25 cellular contexts compared by ENCODE assay signal in genomic region chr7:6090738-6091505, GRCh38. TPM values are rescaled to one million over a fixed set of nuclear protein-coding genes. Genes with fewer than 3 reads are reported as not detected.
"Had no signal": no experiment of that assay in that cellular context is flagged by ENCODE, and none has a peak within 500 bp of the region (broad histone marks: within the 10 kb centered on the region; RNA-seq: fewer than 3 reads in every experiment).

No MANE protein-coding gene starts in this region.

- H3K4me3 ChIP-seq: gastrocnemius medialis, lower lobe of right lung, prostate gland, right atrium auricular region, sigmoid colon, testis, tibial artery had no signal

- H3K9me3 ChIP-seq: gastrocnemius medialis, lower lobe of right lung, prostate gland, right atrium auricular region, sigmoid colon, testis, tibial artery had no signal

- H3K27ac ChIP-seq: gastrocnemius medialis, lower lobe of right lung, prostate gland, right atrium auricular region, sigmoid colon, testis, tibial artery had no signal

- FAIRE-seq: keratinocyte had no signal

- H3K36me3 ChIP-seq: gastrocnemius medialis, lower lobe of right lung, prostate gland, right atrium auricular region, sigmoid colon, tibial artery had no signal

- DNase-seq: cortex of kidney; effector CD4-positive, alpha-beta T cell; foreskin fibroblast; gastrocnemius medialis; head of caudate nucleus; left ventricle myocardium superior; lower lobe of right lung; naive thymus-derived CD8-positive, alpha-beta T cell; nephron progenitor cell; nucleus accumbens; sigmoid colon; stimulated activated CD4-positive, alpha-beta T cell treated with anti-CD3 and anti-CD28 coated beads, Interleukin-4, amount 100 ng/mL, for 4 hours; stimulated activated naive CD8-positive, alpha-beta T cell treated with anti-CD3 and anti-CD28 coated beads, Interleukin-15, Interleukin-2, amounts not matched to agents 100 U/mL and 50 U/mL, for 24 hours; substantia nigra; testis; tibial artery had no signal

- ATAC-seq: esophagus mucosa; gastrocnemius medialis; left ventricle myocardium superior; lower lobe of right lung; naive thymus-derived CD8-positive, alpha-beta T cell; stimulated activated memory B cell treated with anti-CD40 and anti-IgM and Interleukin-4, amounts not matched to agents 10 μg/mL and 1 μg/mL and 100 μg/mL, for 72 hours; stimulated activated naive CD8-positive, alpha-beta T cell treated with anti-CD3 and anti-CD28 coated beads, Interleukin-15, Interleukin-2, amounts not matched to agents 100 U/mL and 50 U/mL, for 24 hours had no signal

- H3K4me1 ChIP-seq: gastrocnemius medialis, lower lobe of right lung, prostate gland, right atrium auricular region, sigmoid colon, testis, tibial artery had no signal

- H3K27me3 ChIP-seq: gastrocnemius medialis, right atrium auricular region, sigmoid colon, testis had no signal

RNA-seq across cellular contexts. Expression of gene ANKRD61, which starts 59.7 kb away (rescaled TPM):
- total RNA-seq: esophagus mucosa; glomerular endothelial cell; lower lobe of right lung; naive thymus-derived CD8-positive, alpha-beta T cell; osteocyte; right atrium auricular region; sigmoid colon; skeletal muscle tissue; urinary bladder had no signal
- polyA plus RNA-seq: sigmoid colon had no signal
